ENCODE assay signal across 31 cellular contexts in genomic region chr22:46347646-46348045, GRCh38.
"Had no signal": no experiment of that assay in that cellular context is flagged by ENCODE, and none has a peak within 500 bp of the region (broad histone marks: within the 10 kb centered on the region; RNA-seq: fewer than 3 reads in every experiment).

No MANE protein-coding gene starts in this region.

- DNase-seq: activated CD4-positive, alpha-beta T cell treated with anti-CD3 and anti-CD28 coated beads for 1 hour; activated CD4-positive, alpha-beta T cell treated with anti-CD3 and anti-CD28 coated beads for 48 hours; activated CD4-positive, CD25-positive, alpha-beta regulatory T cell; activated CD8-positive, alpha-beta T cell treated with anti-CD3 and anti-CD28 coated beads for 36 hours; activated gamma-delta T cell; activated naive CD4-positive, alpha-beta T cell treated with Interleukin-2 at 50 U/mL for 16 hours; activated naive CD8-positive, alpha-beta T cell treated with anti-CD3 and anti-CD28 coated beads, Interleukin-2, amount 10 ng/mL, durations not matched to agents 7 days and 5 days; activated T-cell treated with anti-CD3 and anti-CD28 coated beads, Interleukin-2, amount 50 U/mL, for 1 hour; amygdala; NCI-H1092 treated with DMSO at 0.1 percent for 48 hours; NCI-H1417; NCI-H146; NCI-H187; NCI-H2029 treated with DMSO at 0.1 percent for 48 hours; NCI-H2107; NCI-H2171; NCI-H510A; NCI-H526; NCI-H748 treated with DMSO at 0.1 percent for 48 hours; NK-92 treated with Interleukin-12 subunit alpha and Interleukin-12 subunit beta, amount 100 ng/mL, for 24 hours; PC-3; Peyer's patch; RPMI8226; SHP77; SJCRH30; T1000; WERI-Rb-1 had no signal

- FAIRE-seq: astrocyte, bronchial epithelial cell, K562 had no signal

- H3K9me3 ChIP-seq: Peyer's patch, SJCRH30 had no signal

- H3K27ac ChIP-seq: Peyer's patch, SJCRH30, SK-N-MC, WERI-Rb-1 had no signal

- H3K4me3 ChIP-seq: K562, Peyer's patch, SJCRH30, SK-N-MC had no signal

- H3K4me1 ChIP-seq: Peyer's patch, SJCRH30 had no signal

- ATAC-seq: activated CD8-positive, alpha-beta T cell treated with anti-CD3 and anti-CD28 coated beads for 36 hours; K562; PC-3 had no signal

- H3K27me3 ChIP-seq: Peyer's patch, SJCRH30 had no signal
